ENCODE assay signal across 1 cellular context in the genomic region with DNA sequence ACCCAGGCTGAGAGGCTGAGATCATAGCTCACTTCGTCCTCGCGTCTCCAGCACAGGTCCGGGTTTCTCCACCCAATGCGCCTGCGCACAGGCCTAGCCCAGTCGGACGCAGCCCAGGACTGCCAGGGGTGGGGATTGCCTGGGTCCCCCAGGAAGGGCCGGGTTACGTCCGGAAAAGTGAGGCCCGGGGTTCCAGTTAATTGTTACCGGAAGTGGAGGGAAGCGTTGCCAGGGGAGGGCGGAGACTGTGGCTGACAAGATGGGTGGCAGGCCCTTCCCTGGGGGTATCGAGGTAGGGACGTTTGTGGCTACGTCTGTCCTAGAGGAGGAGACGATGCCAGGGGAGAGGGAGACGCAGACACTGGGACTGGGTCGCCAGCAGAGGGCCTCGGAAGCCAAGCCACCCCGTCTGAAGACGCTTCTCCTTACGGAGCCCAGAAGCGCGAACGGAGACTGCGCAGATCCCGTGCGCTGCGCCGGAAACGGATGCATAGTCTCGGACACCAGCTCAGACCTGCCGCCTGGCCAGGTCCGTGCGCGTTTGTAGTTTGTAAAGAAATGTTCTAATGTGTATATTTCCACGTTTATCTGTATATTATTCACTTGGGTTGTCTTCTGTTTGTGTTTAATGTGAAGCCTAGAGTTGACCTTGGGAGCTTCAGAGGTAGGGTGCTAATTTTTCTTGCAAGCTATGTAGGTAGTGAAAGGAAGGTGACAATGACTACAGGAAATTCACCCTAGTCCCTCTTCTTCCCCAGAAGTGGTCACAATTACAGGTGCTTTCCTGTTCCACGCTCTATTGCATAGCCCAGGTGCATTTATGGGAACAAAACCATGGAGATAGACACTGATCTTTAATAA.
TF ChIP-seq lines count a peak whose summit lies in the region.

No MANE protein-coding gene starts in this region.

TF ChIP-seq in liver, 16 proteins besides CTCF, POLR2A, EP300 and RAD21 (continued from another document):
- TF ChIP-seq, protein P1, sequence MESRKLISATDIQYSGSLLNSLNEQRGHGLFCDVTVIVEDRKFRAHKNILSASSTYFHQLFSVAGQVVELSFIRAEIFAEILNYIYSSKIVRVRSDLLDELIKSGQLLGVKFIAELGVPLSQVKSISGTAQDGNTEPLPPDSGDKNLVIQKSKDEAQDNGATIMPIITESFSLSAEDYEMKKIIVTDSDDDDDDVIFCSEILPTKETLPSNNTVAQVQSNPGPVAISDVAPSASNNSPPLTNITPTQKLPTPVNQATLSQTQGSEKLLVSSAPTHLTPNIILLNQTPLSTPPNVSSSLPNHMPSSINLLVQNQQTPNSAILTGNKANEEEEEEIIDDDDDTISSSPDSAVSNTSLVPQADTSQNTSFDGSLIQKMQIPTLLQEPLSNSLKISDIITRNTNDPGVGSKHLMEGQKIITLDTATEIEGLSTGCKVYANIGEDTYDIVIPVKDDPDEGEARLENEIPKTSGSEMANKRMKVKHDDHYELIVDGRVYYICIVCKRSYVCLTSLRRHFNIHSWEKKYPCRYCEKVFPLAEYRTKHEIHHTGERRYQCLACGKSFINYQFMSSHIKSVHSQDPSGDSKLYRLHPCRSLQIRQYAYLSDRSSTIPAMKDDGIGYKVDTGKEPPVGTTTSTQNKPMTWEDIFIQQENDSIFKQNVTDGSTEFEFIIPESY (IDR thresholded peaks at IDR 0.05): peak; percentile 55
- TF ChIP-seq, protein P2, sequence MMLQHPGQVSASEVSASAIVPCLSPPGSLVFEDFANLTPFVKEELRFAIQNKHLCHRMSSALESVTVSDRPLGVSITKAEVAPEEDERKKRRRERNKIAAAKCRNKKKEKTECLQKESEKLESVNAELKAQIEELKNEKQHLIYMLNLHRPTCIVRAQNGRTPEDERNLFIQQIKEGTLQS (IDR thresholded peaks at IDR 0.05): no peak
- peak in 1 of 2 donors; percentile 19 for TF ChIP-seq HNF4A (conservative IDR thresholded peaks at IDR 0.05)
- peak; percentile 94 for TF ChIP-seq YY1 (IDR thresholded peaks at IDR 0.05)
- peak; percentile 51 for TF ChIP-seq SP1 (IDR thresholded peaks at IDR 0.05)
